ENCODE assay signal across 7 cellular contexts in genomic region chr7:100477871-100478248, GRCh38. TPM values are rescaled to one million over a fixed set of nuclear protein-coding genes. Genes with fewer than 3 reads are reported as not detected.
DNase-seq lines count a peak whose midpoint lies in the region; ATAC-seq and TF ChIP-seq lines count a peak whose summit lies in the region.

No MANE protein-coding gene starts in this region.

- DNase-seq in activated T-helper 1 cell treated with anti-CD3 and anti-CD28 coated beads, Interleukin-12 subunit alpha, Interleukin-12 subunit beta, Interleukin-2, Interleukin-4 antibody, amounts not matched to agents 30 ng/mL and 10 ng/mL and 1 ng/mL, durations not matched to agents 14 hours and 24 hours and 36 hours (ENCODE audit: low spot score): no peak
- DNase-seq in GOT3 (lab: John Stamatoyannopoulos, UW): no peak

- POLR2A ChIA-PET in HEK293 (lab: Yijun Ruan, JAX): interaction anchor here (0.6 to 3.2 kb wide), 6 partner anchors 49 to 239 kb away, joined by 3 to 32 read pairs (median 6); partner anchors contain the start of genes FBXO24, LRCH4 and ZCWPW1

- CTCF ChIA-PET in HEK293 (lab: Yijun Ruan, JAX): interaction anchor here (0.7 to 2.9 kb wide), 4 partner anchors 9 to 82 kb away, joined by 3 to 24 read pairs (median 14); no protein-coding TSS in a partner anchor

- H3K27ac Mint-ChIP-seq in activated T-helper 1 cell treated with anti-CD3 and anti-CD28 coated beads, Interleukin-12 subunit alpha, Interleukin-12 subunit beta, Interleukin-2, Interleukin-4 antibody, amounts not matched to agents 30 ng/mL and 10 ng/mL and 1 ng/mL, durations not matched to agents 14 hours and 24 hours and 36 hours: peak overlapping the region; percentile 93
- peak overlapping the region; percentile 87 for H3K27ac Mint-ChIP-seq in stimulated activated memory B cell treated with anti-CD40 and anti-IgM and Interleukin-4, amounts not matched to agents 10 μg/mL and 1 μg/mL and 100 μg/mL, for 72 hours

- H3K9me3 Mint-ChIP-seq in activated T-helper 1 cell treated with anti-CD3 and anti-CD28 coated beads, Interleukin-12 subunit alpha, Interleukin-12 subunit beta, Interleukin-2, Interleukin-4 antibody, amounts not matched to agents 30 ng/mL and 10 ng/mL and 1 ng/mL, durations not matched to agents 14 hours and 24 hours and 36 hours: no peaks in the 10 kb centered on the region
- no peaks in the 10 kb centered on the region for H3K9me3 Mint-ChIP-seq in stimulated activated memory B cell treated with anti-CD40 and anti-IgM and Interleukin-4, amounts not matched to agents 10 μg/mL and 1 μg/mL and 100 μg/mL, for 72 hours

- no peaks in the 10 kb centered on the region for H3K27me3 ChIP-seq in iPS-15b (ENCODE audit: control insufficient read depth, insufficient read depth, low read length)

- peak; percentile 16 for ATAC-seq in stimulated activated memory B cell treated with anti-CD40 and anti-IgM and Interleukin-4, amounts not matched to agents 10 μg/mL and 1 μg/mL and 100 μg/mL, for 72 hours
- ATAC-seq in GM19328 (IDR thresholded peaks at IDR 0.05; ENCODE audit: unreplicated experiment) (no peak), HG03175 (IDR thresholded peaks at IDR 0.05; ENCODE audit: unreplicated experiment) (no peak)

- H3K4me1 ChIP-seq in HEK293 (ENCODE audit: control insufficient read depth, insufficient read depth, low read length) (peaks cover 9% of the 10 kb centered on the region), iPS-15b (ENCODE audit: control insufficient read depth, insufficient read depth, low read length) (peaks cover 2% of the 10 kb centered on the region)

- peaks cover 29% of the 10 kb centered on the region for H3K36me3 Mint-ChIP-seq in activated T-helper 1 cell treated with anti-CD3 and anti-CD28 coated beads, Interleukin-12 subunit alpha, Interleukin-12 subunit beta, Interleukin-2, Interleukin-4 antibody, amounts not matched to agents 30 ng/mL and 10 ng/mL and 1 ng/mL, durations not matched to agents 14 hours and 24 hours and 36 hours (ENCODE audit: low read depth)
- H3K36me3 Mint-ChIP-seq in stimulated activated memory B cell treated with anti-CD40 and anti-IgM and Interleukin-4, amounts not matched to agents 10 μg/mL and 1 μg/mL and 100 μg/mL, for 72 hours: peaks cover 40% of the 10 kb centered on the region

- intact Hi-C loops in activated T-helper 1 cell treated with anti-CD3 and anti-CD28 coated beads, Interleukin-12 subunit alpha, Interleukin-12 subunit beta, Interleukin-2, Interleukin-4 antibody, amounts not matched to agents 30 ng/mL and 10 ng/mL and 1 ng/mL, durations not matched to agents 14 hours and 24 hours and 36 hours (cut with micrococcal nuclease): loop anchor here (2.0 to 5.0 kb wide), 4 partner anchors 197 to 375 kb away; partner anchors contain the start of genes GIGYF1 and SLC12A9

- peak overlapping the region; percentile 84 for H3K4me3 ChIP-seq in HEK293 (ENCODE audit: low read depth, low read length)
- H3K4me3 ChIP-seq in iPS-15b (ENCODE audit: low read depth, low read length): peak overlapping the region; percentile 91

- TF ChIP-seq CTCF in HEK293 (tag by site-specific recombination; IDR thresholded peaks at IDR 0.05): no peak

- H3K4me1 Mint-ChIP-seq in activated T-helper 1 cell treated with anti-CD3 and anti-CD28 coated beads, Interleukin-12 subunit alpha, Interleukin-12 subunit beta, Interleukin-2, Interleukin-4 antibody, amounts not matched to agents 30 ng/mL and 10 ng/mL and 1 ng/mL, durations not matched to agents 14 hours and 24 hours and 36 hours (ENCODE audit: low read depth): peaks cover 46% of the 10 kb centered on the region
- peaks cover 54% of the 10 kb centered on the region for H3K4me1 Mint-ChIP-seq in stimulated activated memory B cell treated with anti-CD40 and anti-IgM and Interleukin-4, amounts not matched to agents 10 μg/mL and 1 μg/mL and 100 μg/mL, for 72 hours

- peak overlapping the region; percentile 99 for H3K4me3 Mint-ChIP-seq in activated T-helper 1 cell treated with anti-CD3 and anti-CD28 coated beads, Interleukin-12 subunit alpha, Interleukin-12 subunit beta, Interleukin-2, Interleukin-4 antibody, amounts not matched to agents 30 ng/mL and 10 ng/mL and 1 ng/mL, durations not matched to agents 14 hours and 24 hours and 36 hours
- peak overlapping the region; percentile 84 for H3K4me3 Mint-ChIP-seq in stimulated activated memory B cell treated with anti-CD40 and anti-IgM and Interleukin-4, amounts not matched to agents 10 μg/mL and 1 μg/mL and 100 μg/mL, for 72 hours

- H3K27me3 Mint-ChIP-seq in activated T-helper 1 cell treated with anti-CD3 and anti-CD28 coated beads, Interleukin-12 subunit alpha, Interleukin-12 subunit beta, Interleukin-2, Interleukin-4 antibody, amounts not matched to agents 30 ng/mL and 10 ng/mL and 1 ng/mL, durations not matched to agents 14 hours and 24 hours and 36 hours (ENCODE audit: insufficient read depth): peaks cover 6% of the 10 kb centered on the region
- no peaks in the 10 kb centered on the region for H3K27me3 Mint-ChIP-seq in stimulated activated memory B cell treated with anti-CD40 and anti-IgM and Interleukin-4, amounts not matched to agents 10 μg/mL and 1 μg/mL and 100 μg/mL, for 72 hours

- H3K9me3 ChIP-seq in HEK293 (ENCODE audit: control insufficient read depth, insufficient read depth, low read depth, low read length) (no peaks in the 10 kb centered on the region), iPS-15b (ENCODE audit: control insufficient read depth, insufficient read depth, low read length) (no peaks in the 10 kb centered on the region)

- no peak overlapping the region for H3K9ac ChIP-seq in iPS-15b (ENCODE audit: low read depth, low read length)

- peaks cover 3 to 22% of the 10 kb centered on the region in 2 experiments; a peak in 2 of 3 replicates for H3K36me3 ChIP-seq in HEK293 (ENCODE audit: control insufficient read depth in 2 of 2, insufficient read depth in 1 of 2, low read length in 2 of 2)
- H3K36me3 ChIP-seq in iPS-15b (ENCODE audit: control insufficient read depth, insufficient read depth, low read length): peaks cover 8% of the 10 kb centered on the region

- H3K27ac ChIP-seq in HEK293 (ENCODE audit: extremely low read depth, low read depth, low read length): peak overlapping the region; percentile 80; the same call in 1 of the 2 replicates

TF ChIP-seq in HEK293, 187 proteins besides CTCF, POLR2A, EP300 and RAD21:
- no peak for TF ChIP-seq ZNF426 (tag by site-specific recombination; IDR thresholded peaks at IDR 0.05)
- no peak for TF ChIP-seq ZFHX2 (tag by site-specific recombination; conservative IDR thresholded peaks at IDR 0.05)

RNA-seq across cellular contexts. Expression of gene TSC22D4, which starts 1.2 kb away (rescaled TPM):
- total RNA-seq in activated T-helper 1 cell treated with anti-CD3 and anti-CD28 coated beads, Interleukin-12 subunit alpha, Interleukin-12 subunit beta, Interleukin-2, Interleukin-4 antibody, amounts not matched to agents 30 ng/mL and 10 ng/mL and 1 ng/mL, durations not matched to agents 14 hours and 24 hours and 36 hours: 126 and 134 TPM in 2 replicates

RNA-seq across cellular contexts. Expression of gene NYAP1, which starts 5.9 kb away (rescaled TPM):
- total RNA-seq in activated T-helper 1 cell treated with anti-CD3 and anti-CD28 coated beads, Interleukin-12 subunit alpha, Interleukin-12 subunit beta, Interleukin-2, Interleukin-4 antibody, amounts not matched to agents 30 ng/mL and 10 ng/mL and 1 ng/mL, durations not matched to agents 14 hours and 24 hours and 36 hours: 0.23 and 0.37 TPM in 2 replicates

RNA-seq across cellular contexts. Expression of gene SPACDR, which starts 13.8 kb away (rescaled TPM):
- total RNA-seq in activated T-helper 1 cell treated with anti-CD3 and anti-CD28 coated beads, Interleukin-12 subunit alpha, Interleukin-12 subunit beta, Interleukin-2, Interleukin-4 antibody, amounts not matched to agents 30 ng/mL and 10 ng/mL and 1 ng/mL, durations not matched to agents 14 hours and 24 hours and 36 hours: 2.8 and 2.9 TPM in 2 replicates

RNA-seq across cellular contexts. Expression of gene PPP1R35, which starts 41.6 kb away (rescaled TPM):
- total RNA-seq in activated T-helper 1 cell treated with anti-CD3 and anti-CD28 coated beads, Interleukin-12 subunit alpha, Interleukin-12 subunit beta, Interleukin-2, Interleukin-4 antibody, amounts not matched to agents 30 ng/mL and 10 ng/mL and 1 ng/mL, durations not matched to agents 14 hours and 24 hours and 36 hours: 57.6 and 58.6 TPM in 2 replicates

RNA-seq across cellular contexts. Expression of gene MEPCE, which starts 48.2 kb away (rescaled TPM):
- 57.6 and 58.8 TPM in 2 replicates for total RNA-seq in activated T-helper 1 cell treated with anti-CD3 and anti-CD28 coated beads, Interleukin-12 subunit alpha, Interleukin-12 subunit beta, Interleukin-2, Interleukin-4 antibody, amounts not matched to agents 30 ng/mL and 10 ng/mL and 1 ng/mL, durations not matched to agents 14 hours and 24 hours and 36 hours
